Comparison of ENCODE assay signal across 1 cellular context in genomic region chr2:9142551-9143263, GRCh38.
TF ChIP-seq lines count a peak whose summit lies in the region.

No MANE protein-coding gene starts in this region.

TF ChIP-seq in HepG2, 621 proteins besides CTCF, POLR2A, EP300 and RAD21 (continued from another document and continues in another):
- TF ChIP-seq GMEB2 (CRISPR knock-in tag; IDR thresholded peaks at IDR 0.05; ENCODE audit: low read depth) (0 out of 2 replicates have a peak, but pooled peaks have one; percentile 24), CHCHD3 (CRISPR knock-in tag; IDR thresholded peaks at IDR 0.05) (no peak), TP53 (CRISPR knock-in tag; conservative IDR thresholded peaks at IDR 0.05) (no peak), ZFP1 (CRISPR knock-in tag; IDR thresholded peaks at IDR 0.05) (peak; percentile 60; the same call in 1 of the 2 replicates), MAZ (IDR thresholded peaks at IDR 0.05; ENCODE audit: borderline replicate concordance, low read depth, low read length) (peak; percentile 67; the same call in 1 of the 2 replicates), MAZ (CRISPR knock-in tag; IDR thresholded peaks at IDR 0.05; ENCODE audit: low read depth) (peak; percentile 82), RBM22 (optimal IDR thresholded peaks at IDR 0.05; ENCODE audit: low read length) (no peak), ZNF746 (CRISPR knock-in tag; IDR thresholded peaks at IDR 0.05) (peak; percentile 53; the same call in 1 of the 2 replicates), JARID2 (CRISPR knock-in tag; IDR thresholded peaks at IDR 0.05; ENCODE audit: insufficient replicate concordance) (no peak), ZC3H4 (CRISPR knock-in tag; IDR thresholded peaks at IDR 0.05; ENCODE audit: borderline replicate concordance) (no peak), ZNF883 (CRISPR knock-in tag; IDR thresholded peaks at IDR 0.05; ENCODE audit: not compliant biosample characterization) (no peak), ARID5B (CRISPR knock-in tag; IDR thresholded peaks at IDR 0.05) (peak; percentile 60; the same call in 1 of the 2 replicates), DNMT1 (CRISPR knock-in tag; IDR thresholded peaks at IDR 0.05) (peak; percentile 73; the same call in 1 of the 2 replicates), KLF13 (CRISPR knock-in tag; IDR thresholded peaks at IDR 0.05) (no peak), TEAD2 (CRISPR knock-in tag; IDR thresholded peaks at IDR 0.05) (no peak), FIP1L1 (IDR thresholded peaks at IDR 0.05; ENCODE audit: borderline replicate concordance, insufficient read depth, low read depth, low read length) (no peak), HNRNPLL (IDR thresholded peaks at IDR 0.05; ENCODE audit: low read depth, low read length, poor library complexity, severe bottlenecking) (peak; percentile 60), MED1 (CRISPR knock-in tag; IDR thresholded peaks at IDR 0.05) (peak; percentile 57; the same call in 1 of the 2 replicates), TBP (CRISPR knock-in tag; IDR thresholded peaks at IDR 0.05) (no peak), HMG20A (CRISPR knock-in tag; IDR thresholded peaks at IDR 0.05; ENCODE audit: borderline replicate concordance) (no peak; the same call in 1 of the 2 replicates), ZNF281 (CRISPR knock-in tag; IDR thresholded peaks at IDR 0.05; ENCODE audit: borderline replicate concordance) (no peak; the same call in 1 of the 2 replicates), ZNF20 (CRISPR knock-in tag; IDR thresholded peaks at IDR 0.05) (no peak), PAWR (CRISPR knock-in tag; IDR thresholded peaks at IDR 0.05; ENCODE audit: borderline replicate concordance) (no peak), ZNF121 (CRISPR knock-in tag; IDR thresholded peaks at IDR 0.05) (no peak; the same call in 1 of the 2 replicates), RXRA (CRISPR knock-in tag; IDR thresholded peaks at IDR 0.05) (peak; percentile 88), SP140L (CRISPR knock-in tag; IDR thresholded peaks at IDR 0.05; ENCODE audit: borderline replicate concordance) (no peak), THAP7 (CRISPR knock-in tag; IDR thresholded peaks at IDR 0.05) (no peak), NCOA5 (CRISPR knock-in tag; IDR thresholded peaks at IDR 0.05) (no peak), ZNF30 (CRISPR knock-in tag; IDR thresholded peaks at IDR 0.05) (no peak), ZNF687 (CRISPR knock-in tag; IDR thresholded peaks at IDR 0.05) (peak; percentile 89), RBM39 (IDR thresholded peaks at IDR 0.05; ENCODE audit: low read depth, low read length, poor library complexity, severe bottlenecking) (no peak), ZNF556 (CRISPR knock-in tag; IDR thresholded peaks at IDR 0.05; ENCODE audit: borderline replicate concordance) (no peak; the same call in 1 of the 2 replicates), GPN1 (CRISPR knock-in tag; IDR thresholded peaks at IDR 0.05; ENCODE audit: borderline replicate concordance) (peak; percentile 47; the same call in 1 of the 2 replicates)
- TF ChIP-seq, protein P1, sequence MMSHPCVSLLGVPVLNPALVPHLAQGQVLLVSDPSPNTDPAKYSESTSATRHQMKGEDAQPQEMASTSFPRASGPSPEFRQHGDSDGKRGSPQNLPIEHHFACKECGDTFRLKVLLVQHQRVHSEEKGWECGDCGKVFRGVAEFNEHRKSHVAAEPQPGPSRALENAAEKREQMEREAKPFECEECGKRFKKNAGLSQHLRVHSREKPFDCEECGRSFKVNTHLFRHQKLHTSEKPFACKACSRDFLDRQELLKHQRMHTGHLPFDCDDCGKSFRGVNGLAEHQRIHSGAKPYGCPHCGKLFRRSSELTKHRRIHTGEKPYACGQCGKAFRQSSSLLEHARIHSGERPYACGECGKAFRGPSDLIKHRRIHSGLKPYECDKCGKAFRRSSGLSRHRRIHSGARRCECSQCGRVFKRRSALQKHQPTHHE (CRISPR knock-in tag; IDR thresholded peaks at IDR 0.05; ENCODE audit: borderline replicate concordance) = peak; percentile 84
- TF ChIP-seq, protein P2, sequence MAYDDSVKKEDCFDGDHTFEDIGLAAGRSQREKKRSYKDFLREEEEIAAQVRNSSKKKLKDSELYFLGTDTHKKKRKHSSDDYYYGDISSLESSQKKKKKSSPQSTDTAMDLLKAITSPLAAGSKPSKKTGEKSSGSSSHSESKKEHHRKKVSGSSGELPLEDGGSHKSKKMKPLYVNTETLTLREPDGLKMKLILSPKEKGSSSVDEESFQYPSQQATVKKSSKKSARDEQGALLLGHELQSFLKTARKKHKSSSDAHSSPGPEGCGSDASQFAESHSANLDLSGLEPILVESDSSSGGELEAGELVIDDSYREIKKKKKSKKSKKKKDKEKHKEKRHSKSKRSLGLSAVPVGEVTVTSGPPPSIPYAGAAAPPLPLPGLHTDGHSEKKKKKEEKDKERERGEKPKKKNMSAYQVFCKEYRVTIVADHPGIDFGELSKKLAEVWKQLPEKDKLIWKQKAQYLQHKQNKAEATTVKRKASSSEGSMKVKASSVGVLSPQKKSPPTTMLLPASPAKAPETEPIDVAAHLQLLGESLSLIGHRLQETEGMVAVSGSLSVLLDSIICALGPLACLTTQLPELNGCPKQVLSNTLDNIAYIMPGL (CRISPR knock-in tag; IDR thresholded peaks at IDR 0.05; ENCODE audit: borderline replicate concordance in 1 of 2, low read depth in 1 of 2) = peak; percentile 74 to 88
- TF ChIP-seq, protein P3, sequence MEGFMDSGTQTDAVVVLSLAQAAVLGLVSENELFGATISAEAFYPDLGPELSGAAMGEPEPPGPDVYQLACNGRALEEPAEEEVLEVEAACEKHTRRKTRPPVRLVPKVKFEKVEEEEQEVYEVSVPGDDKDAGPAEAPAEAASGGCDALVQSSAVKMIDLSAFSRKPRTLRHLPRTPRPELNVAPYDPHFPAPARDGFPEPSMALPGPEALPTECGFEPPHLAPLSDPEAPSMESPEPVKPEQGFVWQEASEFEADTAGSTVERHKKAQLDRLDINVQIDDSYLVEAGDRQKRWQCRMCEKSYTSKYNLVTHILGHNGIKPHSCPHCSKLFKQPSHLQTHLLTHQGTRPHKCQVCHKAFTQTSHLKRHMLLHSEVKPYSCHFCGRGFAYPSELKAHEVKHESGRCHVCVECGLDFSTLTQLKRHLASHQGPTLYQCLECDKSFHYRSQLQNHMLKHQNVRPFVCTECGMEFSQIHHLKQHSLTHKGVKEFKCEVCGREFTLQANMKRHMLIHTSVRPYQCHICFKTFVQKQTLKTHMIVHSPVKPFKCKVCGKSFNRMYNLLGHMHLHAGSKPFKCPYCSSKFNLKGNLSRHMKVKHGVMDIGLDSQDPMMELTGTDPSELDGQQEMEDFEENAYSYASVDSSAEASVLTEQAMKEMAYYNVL (CRISPR knock-in tag; IDR thresholded peaks at IDR 0.05; ENCODE audit: borderline replicate concordance) = peak; percentile 77; the same call in 1 of the 2 replicates
